In genomic region chr3:23944007-23944760, GRCh38 we compare ENCODE assay signal across 8 cellular contexts. TPM values are rescaled to one million over a fixed set of nuclear protein-coding genes. Genes with fewer than 3 reads are reported as not detected.
DNase-seq lines count a peak whose midpoint lies in the region; ATAC-seq and TF ChIP-seq lines count a peak whose summit lies in the region.

No MANE protein-coding gene starts in this region.

- H3K27me3 ChIP-seq in Karpas-422 (ENCODE audit: low read length) (no peaks in the 10 kb centered on the region), neural cell (ENCODE audit: insufficient read depth, low read depth, low read length) (no peaks in the 10 kb centered on the region)

- ATAC-seq in GM21723 (IDR thresholded peaks at IDR 0.05; ENCODE audit: unreplicated experiment) (no peak), HG02759 (IDR thresholded peaks at IDR 0.05; ENCODE audit: unreplicated experiment) (no peak), HG03175 (IDR thresholded peaks at IDR 0.05; ENCODE audit: unreplicated experiment) (no peak)

- H3K9me3 ChIP-seq in Karpas-422 (ENCODE audit: low read length) (no peaks in the 10 kb centered on the region), neural cell (ENCODE audit: low read length) (no peaks in the 10 kb centered on the region)

- H3K4me2 ChIP-seq in Karpas-422 (ENCODE audit: low read depth, low read length, poor library complexity, severe bottlenecking) (peak overlapping the region; percentile 99), neural cell (ENCODE audit: low read length) (peak overlapping the region; percentile 68)

- peaks cover 10% of the 10 kb centered on the region for H3F3A ChIP-seq in neural cell (ENCODE audit: insufficient read depth, low read length, poor library complexity, severe bottlenecking)

- H3K36me3 ChIP-seq in Karpas-422 (ENCODE audit: insufficient read depth, low read length): no peaks in the 10 kb centered on the region
- H3K36me3 ChIP-seq in neural cell (ENCODE audit: insufficient read depth, low read length): no peaks in the 10 kb centered on the region

- no peak overlapping the region for H2AFZ ChIP-seq in Karpas-422 (ENCODE audit: low read length)
- no peak overlapping the region for H2AFZ ChIP-seq in neural cell (ENCODE audit: low read depth, low read length)

- peaks cover 20% of the 10 kb centered on the region for H3K4me1 ChIP-seq in Karpas-422 (ENCODE audit: low read length)

- H3K27ac ChIP-seq in C4-2B (peak overlapping the region; percentile 88), Karpas-422 (ENCODE audit: low read length) (no peak overlapping the region), coronary artery (peak overlapping the region; percentile 96 to 99), neural cell (ENCODE audit: low read length) (peak overlapping the region; percentile 84)

- H3K4me3 ChIP-seq in Karpas-422 (ENCODE audit: low read length) (peak overlapping the region; percentile 71; the same call in 1 of the 2 replicates), coronary artery (peak overlapping the region; percentile 82), neural cell (ENCODE audit: low read length) (peak overlapping the region; percentile 71)

- H4K20me1 ChIP-seq in Karpas-422 (ENCODE audit: insufficient read depth, low read depth, low read length) (peaks cover 5% of the 10 kb centered on the region; the same call in 1 of the 2 replicates), neural cell (ENCODE audit: insufficient read depth) (no peaks in the 10 kb centered on the region)

- DNase-seq in Karpas-422 (no peak), coronary artery (ENCODE audit: low spot score) (no peak), SIG-M5 (lab: John Stamatoyannopoulos, UW) (no peak)

- TF ChIP-seq EP300 in neural cell (conservative IDR thresholded peaks at IDR 0.05; ENCODE audit: poor library complexity, severe bottlenecking): no peak

- no peaks in the 10 kb centered on the region for H3K9me2 ChIP-seq in Karpas-422 (replicated peaks; ENCODE audit: insufficient read depth, low read length)
- no peaks in the 10 kb centered on the region for H3K9me2 ChIP-seq in neural cell (ENCODE audit: insufficient read depth, low read length)

- no peak for TF ChIP-seq RAD21 in neural cell (conservative IDR thresholded peaks at IDR 0.05)

- no peak for TF ChIP-seq CTCF in C4-2B (conservative IDR thresholded peaks at IDR 0.05)
- TF ChIP-seq CTCF in coronary artery (IDR thresholded peaks at IDR 0.05): no peak
- no peak for TF ChIP-seq CTCF in neural cell (IDR thresholded peaks at IDR 0.05; ENCODE audit: poor library complexity, severe bottlenecking)

- peak overlapping the region; percentile 73 for H3K9ac ChIP-seq in Karpas-422 (ENCODE audit: low read length)
- peak overlapping the region; percentile 90 for H3K9ac ChIP-seq in neural cell (ENCODE audit: low read length)

- H3K79me2 ChIP-seq in Karpas-422 (ENCODE audit: low read length) (no peaks in the 10 kb centered on the region), neural cell (replicated peaks; ENCODE audit: insufficient read depth, low read length) (peaks cover 22% of the 10 kb centered on the region)

TF ChIP-seq in neural cell, 6 proteins besides CTCF, POLR2A, EP300 and RAD21:
- TF ChIP-seq REST (IDR thresholded peaks at IDR 0.05; ENCODE audit: borderline replicate concordance): no peak
- no peak for TF ChIP-seq POLR2AphosphoS5 (IDR thresholded peaks at IDR 0.05)
- TF ChIP-seq MXI1 (conservative IDR thresholded peaks at IDR 0.05; ENCODE audit: poor library complexity, severe bottlenecking): no peak
- TF ChIP-seq SMC3 (conservative IDR thresholded peaks at IDR 0.05; ENCODE audit: poor library complexity): no peak
- no peak for TF ChIP-seq TAF1 (IDR thresholded peaks at IDR 0.05; ENCODE audit: low read depth)
- no peak for TF ChIP-seq EZH2 (IDR thresholded peaks at IDR 0.05; ENCODE audit: borderline replicate concordance, insufficient read depth, low read length, poor library complexity, severe bottlenecking)

RNA-seq across cellular contexts. Expression of gene NR1D2, which starts 0.9 kb away (rescaled TPM):
- total RNA-seq in Karpas-422 (2014; rRNA removed; shearing (Covaris generic); ENCODE audit: low replicate concordance): 8.3 and 12.8 TPM in 2 replicates
- 12.9 and 13.4 TPM in 2 replicates for polyA plus RNA-seq in neural cell
- polyA minus RNA-seq in neural cell: 27.8 and 34.7 TPM in 2 replicates

RNA-seq across cellular contexts. Expression of gene RPL15, which starts 27.3 kb away (rescaled TPM):
- 2,950 and 2,991 TPM in 2 replicates for total RNA-seq in Karpas-422 (2014; rRNA removed; shearing (Covaris generic); ENCODE audit: low replicate concordance)
- polyA plus RNA-seq in neural cell: 3,247 and 3,701 TPM in 2 replicates
- polyA minus RNA-seq in neural cell: 2,507 and 2,597 TPM in 2 replicates

RNA-seq across cellular contexts. Expression of gene NKIRAS1, which starts 27.4 kb away (rescaled TPM):
- 0.97 and 3.5 TPM in 2 replicates for total RNA-seq in Karpas-422 (2014; rRNA removed; shearing (Covaris generic); ENCODE audit: low replicate concordance)
- polyA plus RNA-seq in neural cell: 38.1 and 42.1 TPM in 2 replicates
- 44.1 and 47.9 TPM in 2 replicates for polyA minus RNA-seq in neural cell
